8 cellular contexts compared by ENCODE assay signal in the genomic region with DNA sequence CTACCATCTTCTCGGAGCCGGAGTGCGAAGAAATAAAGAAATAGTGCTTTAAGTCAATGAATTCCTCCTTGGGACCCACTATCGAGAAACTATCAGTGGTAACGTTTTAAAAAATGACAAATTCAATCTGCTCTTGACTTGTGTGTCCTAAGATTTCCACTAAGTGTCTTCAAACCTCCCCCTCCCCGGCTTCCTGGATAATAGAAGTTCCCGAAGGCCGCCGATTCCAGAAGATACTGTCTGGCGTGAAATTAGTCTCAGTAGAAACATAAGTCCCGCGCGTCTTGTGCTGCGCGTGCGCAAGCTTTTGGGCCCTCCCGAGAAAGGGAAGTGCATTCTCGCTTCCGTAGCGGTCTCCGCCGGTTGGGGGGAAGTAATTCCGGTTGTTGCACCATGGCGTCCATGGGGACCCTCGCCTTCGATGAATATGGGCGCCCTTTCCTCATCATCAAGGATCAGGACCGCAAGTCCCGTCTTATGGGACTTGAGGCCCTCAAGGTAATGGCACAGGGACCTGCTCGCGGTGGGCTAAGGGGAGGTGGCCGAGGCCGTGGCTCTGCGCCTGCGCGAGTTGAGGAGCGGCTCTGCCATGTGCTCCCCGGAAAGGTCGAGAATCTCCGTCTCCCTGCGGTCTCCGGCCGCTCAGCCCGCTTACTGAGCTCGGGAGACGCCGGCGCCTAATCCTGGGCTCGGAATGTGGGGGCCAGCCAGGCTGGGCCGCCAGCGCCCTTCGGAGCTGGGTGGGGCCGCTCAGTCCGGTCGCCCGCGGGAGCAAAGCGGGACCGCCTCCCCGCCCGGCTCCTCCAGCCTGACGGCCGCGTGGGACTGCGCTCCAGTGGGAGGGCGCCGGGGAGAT. TPM values are rescaled to one million over a fixed set of nuclear protein-coding genes. Genes with fewer than 3 reads are reported as not detected.
DNase-seq lines count a peak whose midpoint lies in the region; ATAC-seq, FAIRE-seq and TF ChIP-seq lines count a peak whose summit lies in the region.

TSS of gene CCT5 (plus strand) at position 333 of the 856 bp plus-strand sequence. CDS start at position 394, 61 bp downstream.

- H3K4me3 Mint-ChIP-seq in Calu3 (ENCODE audit: low read depth, unreplicated experiment), result peak within 1 kb of the TSS; percentile 86

- no peaks in the 10 kb centered on the region for H3K9me2 ChIP-seq in OCI-LY1 (ENCODE audit: low read depth, low read length)

- peak; percentile 83 for ATAC-seq in GM21447 (IDR thresholded peaks at IDR 0.05; ENCODE audit: unreplicated experiment)

- H3K9ac ChIP-seq in HUES64 (ENCODE audit: low read depth, low read length) (peak within 1 kb of the TSS; percentile 98), OCI-LY1 (ENCODE audit: low read length) (peak within 1 kb of the TSS; percentile 90), endothelial cell of umbilical vein (replicated peaks; ENCODE audit: extremely low read depth, insufficient read depth, low read length) (peak within 1 kb of the TSS; percentile 96)

- under 1% methylated on average over 67 of the region's 67 CpGs for WGBS in HUES64

- H3K9me3 Mint-ChIP-seq in Calu3 (ENCODE audit: low read depth, unreplicated experiment), result no peaks in the 10 kb centered on the region

- H3K27me3 ChIP-seq in HUES64 (ENCODE audit: insufficient read depth, low read length) (no peaks in the 10 kb centered on the region), OCI-LY1 (ENCODE audit: insufficient read depth, low read length) (no peaks in the 10 kb centered on the region), endothelial cell of umbilical vein (ENCODE audit: control insufficient read depth in 2 of 2, insufficient read depth in 2 of 2, low read length in 2 of 2) (no peaks in the 10 kb centered on the region)

- H3K27ac ChIP-seq in HUES64 (ENCODE audit: low read depth, low read length), result peak within 1 kb of the TSS; percentile 92
- H3K27ac ChIP-seq in OCI-LY1 (ENCODE audit: low read depth, low read length, poor library complexity, severe bottlenecking), result peak within 1 kb of the TSS; percentile 84
- peak within 1 kb of the TSS; percentile 95 for H3K27ac ChIP-seq in endothelial cell of umbilical vein (ENCODE audit: insufficient read depth, low read depth, low read length)

- H3K4me3 ChIP-seq in HUES64 (ENCODE audit: low read length) (peak within 1 kb of the TSS; percentile 82), OCI-LY1 (ENCODE audit: low read depth, low read length, poor library complexity, severe bottlenecking) (peak within 1 kb of the TSS; percentile 93), endothelial cell of umbilical vein (replicated peaks in 1 of 3; ENCODE audit: insufficient read depth in 1 of 3, low read depth in 1 of 3, low read length in 3 of 3) (peak within 1 kb of the TSS; percentile 84 to 95 (median 93))

- FAIRE-seq in endothelial cell of umbilical vein (lab: Jason Lieb, UNC), result peak; percentile 88

- peaks cover 25% of the 10 kb centered on the region for H3K4me1 Mint-ChIP-seq in Calu3 (ENCODE audit: low read depth, unreplicated experiment)

- no peaks in the 10 kb centered on the region for H4K20me1 ChIP-seq in OCI-LY1 (ENCODE audit: insufficient read depth, low read length)
- peaks cover 2% of the 10 kb centered on the region for H4K20me1 ChIP-seq in endothelial cell of umbilical vein (replicated peaks; ENCODE audit: control insufficient read depth, extremely low read depth, insufficient read depth, low read length)

- BruUV-seq in Calu3 (replicated peaks; lab: Mats Ljungman, UMichigan), result TSS peak; percentile 34
- TSS peak; percentile 53 for BruUV-seq in endothelial cell of umbilical vein (replicated peaks; lab: Mats Ljungman, UMichigan)

- TF ChIP-seq CTCF in Calu3 (IDR thresholded peaks at IDR 0.05; ENCODE audit: unreplicated experiment), result no peak
- no peak for TF ChIP-seq CTCF in OCI-LY1 (IDR thresholded peaks at IDR 0.05; ENCODE audit: low read length)
- no peak for TF ChIP-seq CTCF in endothelial cell of umbilical vein (IDR thresholded peaks at IDR 0.05; ENCODE audit: extremely low read depth in 1 of 2, insufficient read depth in 1 of 2, low read depth in 1 of 2, low read length in 2 of 2)

- intact Hi-C loops in Calu3 (cut with micrococcal nuclease; ENCODE audit: unreplicated experiment) (loop anchor here (2.0 kb wide), 1 partner anchor 59 kb away; no protein-coding TSS in a partner anchor), endothelial cell of umbilical vein (cut with micrococcal nuclease) (loop anchor here (1.0 to 5.0 kb wide), 2 partner anchors 103 to 708 kb away; partner anchors contain the start of gene MARCHF6)

- CTCF ChIA-PET in Calu3 (lab: Charles Lee), result interaction anchor here (0.6 kb wide), 2 partner anchors 37 to 561 kb away, joined by 4 to 7 read pairs; no protein-coding TSS in a partner anchor
- CTCF ChIA-PET in endothelial cell of umbilical vein (lab: Charles Lee), result interaction anchor here (1.0 to 1.6 kb wide), 3 partner anchors 15 to 24 kb away, joined by 3 read pairs; no protein-coding TSS in a partner anchor

- peak within 1 kb of the TSS; percentile 89 for H3K27ac Mint-ChIP-seq in Calu3 (ENCODE audit: unreplicated experiment)

- TF ChIP-seq POLR2A in endothelial cell of umbilical vein (IDR thresholded peaks at IDR 0.05; ENCODE audit: low read depth, low read length), result peak; percentile 77

- no peaks in the 10 kb centered on the region for H3K9me1 ChIP-seq in endothelial cell of umbilical vein (replicated peaks; ENCODE audit: control insufficient read depth, extremely low read depth, insufficient read depth, low read length)

- no peaks in the 10 kb centered on the region for H3K27me3 Mint-ChIP-seq in Calu3 (ENCODE audit: unreplicated experiment)

- no peaks in the 10 kb centered on the region for H3F3A ChIP-seq in OCI-LY1 (ENCODE audit: insufficient read depth, low read length)

- POLR2A ChIA-PET in endothelial cell of umbilical vein (lab: Charles Lee), result interaction anchor here (0.7 to 1.7 kb wide), 2 partner anchors 103 to 923 kb away, joined by 5 read pairs; partner anchors contain the start of gene MARCHF6

- H3K36me3 ChIP-seq in HUES64 (ENCODE audit: insufficient read depth, low read length) (peaks cover 33% of the 10 kb centered on the region), OCI-LY1 (ENCODE audit: insufficient read depth, low read length) (peaks cover 43% of the 10 kb centered on the region), endothelial cell of umbilical vein (ENCODE audit: control insufficient read depth in 2 of 2, extremely low read depth in 1 of 2, insufficient read depth in 2 of 2, low read length in 2 of 2) (peaks cover 8 to 15% of the 10 kb centered on the region in 2 experiments)

- H3K4me1 ChIP-seq in HUES64 (ENCODE audit: insufficient read depth, low read length) (peaks cover 15% of the 10 kb centered on the region), OCI-LY1 (ENCODE audit: insufficient read depth, low read length, severe bottlenecking) (peaks cover 44% of the 10 kb centered on the region), endothelial cell of umbilical vein (ENCODE audit: control insufficient read depth, extremely low read depth, insufficient read depth, low read length) (peaks cover 14% of the 10 kb centered on the region)

- DNase-seq in Calu3 (peak; percentile 86), endothelial cell of umbilical vein (ENCODE audit: low read depth, low spot score) (peak; percentile 97), midbrain (lab: John Stamatoyannopoulos, UW) (peak; percentile 95)
- peak; percentile 90 for DNase-seq in activated CD8-positive, alpha-beta memory T cell treated with anti-CD3 and anti-CD28 coated beads, Interleukin-2, amount 50 U/mL, for 48 hours
- peak; percentile 74 to 80 for DNase-seq in stimulated activated CD8-positive, alpha-beta memory T cell treated with anti-CD3 and anti-CD28 coated beads, Interleukin-2, amount 100 ng/mL, for 1 hour (ENCODE audit: low read depth in 2 of 2)

- H3K4me2 ChIP-seq in OCI-LY1 (ENCODE audit: low read length), result peak within 1 kb of the TSS; percentile 69
- peak within 1 kb of the TSS; percentile 87 for H3K4me2 ChIP-seq in endothelial cell of umbilical vein (ENCODE audit: insufficient read depth, low read length)

- H2AFZ ChIP-seq in OCI-LY1 (ENCODE audit: low read length), result peak within 1 kb of the TSS; percentile 88; the same call in 1 of the 2 replicates
- peak within 1 kb of the TSS; percentile 86 for H2AFZ ChIP-seq in endothelial cell of umbilical vein (ENCODE audit: low read depth, low read length)

- no peaks in the 10 kb centered on the region for H3K9me3 ChIP-seq in HUES64 (ENCODE audit: insufficient read depth, low read depth, low read length)
- H3K9me3 ChIP-seq in OCI-LY1 (ENCODE audit: low read length), result no peaks in the 10 kb centered on the region
- no peaks in the 10 kb centered on the region for H3K9me3 ChIP-seq in endothelial cell of umbilical vein (replicated peaks; ENCODE audit: control insufficient read depth, insufficient read depth, low read length)

- peaks cover 68% of the 10 kb centered on the region for H3K36me3 Mint-ChIP-seq in Calu3 (ENCODE audit: insufficient read depth, unreplicated experiment)

- dilution Hi-C loops in endothelial cell of umbilical vein (cut with MboI; ENCODE audit: extremely low pct_ligation_motif_present, low sequenced_read_pairs), result loop anchor here (25.0 kb wide), 1 partner anchor 162 kb away; no protein-coding TSS in a partner anchor

- H3K79me2 ChIP-seq in OCI-LY1 (ENCODE audit: insufficient read depth, low read length) (peaks cover 50% of the 10 kb centered on the region), endothelial cell of umbilical vein (ENCODE audit: control insufficient read depth, insufficient read depth, low read length) (peaks cover 57% of the 10 kb centered on the region)

TF ChIP-seq in endothelial cell of umbilical vein, 7 proteins besides CTCF, POLR2A, EP300 and RAD21:
- TF ChIP-seq, protein P1, sequence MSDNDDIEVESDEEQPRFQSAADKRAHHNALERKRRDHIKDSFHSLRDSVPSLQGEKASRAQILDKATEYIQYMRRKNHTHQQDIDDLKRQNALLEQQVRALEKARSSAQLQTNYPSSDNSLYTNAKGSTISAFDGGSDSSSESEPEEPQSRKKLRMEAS (IDR thresholded peaks at IDR 0.05; ENCODE audit: insufficient read depth, insufficient read length), result peak; percentile 60
- TF ChIP-seq POLR2AphosphoS5 (IDR thresholded peaks at IDR 0.05; ENCODE audit: insufficient read depth, low read depth, low read length), result peak; percentile 83
- peak; percentile 62 for TF ChIP-seq MYC (IDR thresholded peaks at IDR 0.05; ENCODE audit: low read depth, low read length)
- no peak for TF ChIP-seq FOS (IDR thresholded peaks at IDR 0.05; ENCODE audit: borderline replicate concordance, insufficient read depth, low read length)

RNA-seq across cellular contexts. Expression of gene CCT5, which starts in this region (rescaled TPM):
- total RNA-seq in Calu3 (2022) (404 and 410 TPM in 2 replicates), endothelial cell of umbilical vein (323 and 343 TPM in 2 replicates)
- polyA plus RNA-seq in HUES64 (2013, experiment 1 of 2), result 505 TPM
- 454 TPM for polyA plus RNA-seq in HUES64 (2013, experiment 2 of 2)
- 232 and 386 TPM in 2 replicates for polyA plus RNA-seq in endothelial cell of umbilical vein
- 384 and 473 TPM in 2 replicates for polyA plus RNA-seq in endothelial cell of umbilical vein (2011; cell fraction: cytosol; rRNA removed)
- 299 and 391 TPM in 2 replicates for polyA plus RNA-seq in endothelial cell of umbilical vein (2011; cell fraction: nucleus; rRNA removed)
- polyA plus RNA-seq in endothelial cell of umbilical vein (2012), result 354 and 612 TPM in 2 replicates
- 494 and 565 TPM in 2 replicates for polyA minus RNA-seq in endothelial cell of umbilical vein
- polyA minus RNA-seq in endothelial cell of umbilical vein (2011; cell fraction: cytosol; rRNA and poly(A)+ RNA removed), result 797 TPM
- 116 and 138 TPM in 2 replicates for polyA minus RNA-seq in endothelial cell of umbilical vein (2011; cell fraction: nucleus; rRNA and poly(A)+ RNA removed)

Comparison
In these comparisons a context has a peak if more than half of its experiments do, and no peak if none do; other contexts are left out.
1. Peak in every context shown above with its lines: DNase-seq, ATAC-seq, H3K4me3 ChIP-seq and H3K27ac ChIP-seq.